In the genomic region with DNA sequence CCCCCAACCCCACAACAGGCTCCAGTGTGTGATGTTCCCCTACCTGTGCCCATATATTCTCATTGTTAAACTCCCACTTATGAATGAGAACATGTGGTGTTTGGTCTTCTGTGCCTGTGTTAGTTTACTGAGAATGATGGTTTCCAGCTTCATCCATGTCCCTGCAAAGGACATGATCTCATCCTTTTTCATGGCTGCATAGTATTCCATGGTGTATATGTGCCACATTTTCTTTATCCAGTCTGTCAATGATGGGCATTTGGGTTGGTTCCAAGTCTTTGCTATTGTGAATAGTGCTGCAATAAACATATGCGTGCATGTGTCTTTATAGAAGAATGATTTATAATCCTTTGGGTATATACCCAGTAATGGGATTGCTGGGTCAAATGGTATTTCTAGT, we compare ENCODE assay signal across 2 cellular contexts.
DNase-seq lines count a peak whose midpoint lies in the region; ATAC-seq, FAIRE-seq and TF ChIP-seq lines count a peak whose summit lies in the region.
"Not testable (repeated sequence)": the region's sequence is repeated elsewhere in the genome, so short reads cannot be mapped to it uniquely, and the experiment has no call there.

No MANE protein-coding gene starts in this region.

- H3K27ac ChIP-seq in HEK293 (ENCODE audit: extremely low read depth, low read depth, low read length); K562 (ENCODE audit: extremely low read depth, low read depth, low read length): not testable (repeated sequence)

- H3K4me2 ChIP-seq in K562 (ENCODE audit: insufficient read depth, low read length), result not testable (repeated sequence)

- CTCF ChIA-PET in HEK293 (lab: Yijun Ruan, JAX); K562 (lab: Yijun Ruan, JAX; ENCODE audit: low intra/inter-chr PET ratio): not testable (repeated sequence)

- H3K27me3 ChIP-seq in K562 (ENCODE audit: control insufficient read depth in 2 of 2, insufficient read depth in 2 of 2, low read length in 2 of 2), result not testable (repeated sequence)

- TF ChIP-seq EP300 in K562 (IDR thresholded peaks at IDR 0.05; ENCODE audit: low read length), result not testable (repeated sequence)

- not testable (repeated sequence) for H4K20me1 ChIP-seq in K562 (replicated peaks; ENCODE audit: control insufficient read depth, insufficient read depth, low read length)

- TF ChIP-seq RAD21 in K562 (CRISPR knock-in tag; conservative IDR thresholded peaks at IDR 0.05 in 1 of 2, IDR thresholded peaks at IDR 0.05 in 1 of 2), result not testable (repeated sequence)

- POLR2A ChIA-PET in HEK293 (lab: Yijun Ruan, JAX); K562 (lab: Yijun Ruan, JAX): not testable (repeated sequence)

- H2AFZ ChIP-seq in K562 (ENCODE audit: low read depth, low read length), result not testable (repeated sequence)

- not testable (repeated sequence) for BruUV-seq in K562 (replicated peaks; lab: Mats Ljungman, UMichigan)

- not testable (repeated sequence) for H3K4me3 ChIP-seq in HEK293 (ENCODE audit: low read depth, low read length); K562

- not testable (repeated sequence) for H3K79me2 ChIP-seq in K562 (ENCODE audit: control insufficient read depth, insufficient read depth, low read length)

- not testable (repeated sequence) for FAIRE-seq in K562 (lab: Jason Lieb, UNC)

- H3K9ac ChIP-seq in K562 (ENCODE audit: insufficient read depth in 1 of 2, low read depth in 2 of 2, low read length in 2 of 2), result not testable (repeated sequence)

- not testable (repeated sequence) for H3K4me1 ChIP-seq in HEK293 (ENCODE audit: control insufficient read depth, insufficient read depth, low read length); K562 (replicated peaks in 1 of 2; ENCODE audit: control insufficient read depth in 2 of 2, insufficient read depth in 2 of 2, low read length in 2 of 2)

- ATAC-seq in K562, result not testable (repeated sequence)

- in situ Hi-C loops in K562 (cut with MboI), result not testable (repeated sequence)

- intact Hi-C loops in K562 (cut with micrococcal nuclease), result not testable (repeated sequence)

- H3K9me3 ChIP-seq in HEK293 (ENCODE audit: control insufficient read depth, insufficient read depth, low read depth, low read length); K562 (replicated peaks; ENCODE audit: control insufficient read depth, insufficient read depth, low read depth, low read length): not testable (repeated sequence)

- H3K36me3 ChIP-seq in HEK293 (ENCODE audit: control insufficient read depth in 2 of 2, insufficient read depth in 1 of 2, low read length in 2 of 2); K562 (ENCODE audit: control insufficient read depth, insufficient read depth, low read length): not testable (repeated sequence)

- not testable (repeated sequence) for TF ChIP-seq CTCF in HEK293 (tag by site-specific recombination; IDR thresholded peaks at IDR 0.05); K562 (IDR thresholded peaks at IDR 0.05 in 2 of 3, conservative IDR thresholded peaks at IDR 0.05 in 1 of 3; ENCODE audit: insufficient read depth in 2 of 3, low read depth in 1 of 3, low read length in 3 of 3)

- not testable (repeated sequence) for DNase-seq in K562 (ENCODE audit: extremely low read depth in 1 of 4, low spot score in 3 of 4)

- TF ChIP-seq POLR2A in K562 (conservative IDR thresholded peaks at IDR 0.05), result not testable (repeated sequence)

- not testable (repeated sequence) for H3K9me1 ChIP-seq in K562 (ENCODE audit: control insufficient read depth, insufficient read depth, low read length)

- WGBS in K562 (ENCODE audit: insufficient coverage, low coverage, missing lambda C conversion rate), result 0% methylated on average over 1 of the region's 1 CpG

TF ChIP-seq in HEK293, 187 proteins besides CTCF, POLR2A, EP300 and RAD21:
- TF ChIP-seq, protein P1, sequence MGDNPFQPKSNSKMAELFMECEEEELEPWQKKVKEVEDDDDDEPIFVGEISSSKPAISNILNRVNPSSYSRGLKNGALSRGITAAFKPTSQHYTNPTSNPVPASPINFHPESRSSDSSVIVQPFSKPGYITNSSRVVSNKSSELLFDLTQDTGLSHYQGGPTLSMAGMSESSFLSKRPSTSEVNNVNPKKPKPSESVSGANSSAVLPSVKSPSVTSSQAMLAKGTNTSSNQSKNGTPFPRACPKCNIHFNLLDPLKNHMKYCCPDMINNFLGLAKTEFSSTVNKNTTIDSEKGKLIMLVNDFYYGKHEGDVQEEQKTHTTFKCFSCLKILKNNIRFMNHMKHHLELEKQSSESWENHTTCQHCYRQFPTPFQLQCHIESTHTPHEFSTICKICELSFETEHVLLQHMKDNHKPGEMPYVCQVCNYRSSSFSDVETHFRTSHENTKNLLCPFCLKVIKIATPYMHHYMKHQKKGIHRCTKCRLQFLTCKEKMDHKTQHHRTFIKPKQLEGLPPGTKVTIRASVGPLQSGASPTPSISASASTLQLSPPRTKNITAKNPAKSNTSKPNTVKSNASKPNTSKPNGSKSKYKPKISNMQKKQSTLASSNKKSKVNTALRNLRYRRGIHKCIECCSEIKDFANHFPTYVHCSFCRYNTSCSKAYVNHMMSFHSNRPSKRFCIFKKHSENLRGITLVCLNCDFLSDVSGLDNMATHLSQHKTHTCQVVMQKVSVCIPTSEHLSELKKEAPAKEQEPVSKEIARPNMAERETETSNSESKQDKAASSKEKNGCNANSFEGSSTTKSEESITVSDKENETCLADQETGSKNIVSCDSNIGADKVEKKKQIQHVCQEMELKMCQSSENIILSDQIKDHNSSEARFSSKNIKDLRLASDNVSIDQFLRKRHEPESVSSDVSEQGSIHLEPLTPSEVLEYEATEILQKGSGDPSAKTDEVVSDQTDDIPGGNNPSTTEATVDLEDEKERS (tag by site-specific recombination; IDR thresholded peaks at IDR 0.05), result 0 out of 2 replicates have a peak, but pooled peaks have one; percentile 17
- TF ChIP-seq ZNF146 (tag by site-specific recombination; IDR thresholded peaks at IDR 0.05), result peak; percentile 63
TF ChIP-seq in HEK293: peak in this region for 2; not testable (repeated sequence) for 185.

TF ChIP-seq in K562, 482 proteins besides CTCF, POLR2A, EP300 and RAD21:
- TF ChIP-seq SMARCA5 (IDR thresholded peaks at IDR 0.05) (peak; percentile 63; the same call in 1 of the 2 replicates), ZNF146 (CRISPR knock-in tag; IDR thresholded peaks at IDR 0.05; ENCODE audit: unreplicated experiment) (peak; percentile 98), BCOR (IDR thresholded peaks at IDR 0.05) (peak; percentile 54; the same call in 1 of the 2 replicates), KDM1A (IDR thresholded peaks at IDR 0.05) (0 out of 4 replicates have a peak, but pooled peaks of 1 of the 2 experiments have one; percentile 23), RBM25 (IDR thresholded peaks at IDR 0.05; ENCODE audit: low read depth, low read length, severe bottlenecking) (peak; percentile 47)
